20 cellular contexts compared by ENCODE assay signal in the genomic region with DNA sequence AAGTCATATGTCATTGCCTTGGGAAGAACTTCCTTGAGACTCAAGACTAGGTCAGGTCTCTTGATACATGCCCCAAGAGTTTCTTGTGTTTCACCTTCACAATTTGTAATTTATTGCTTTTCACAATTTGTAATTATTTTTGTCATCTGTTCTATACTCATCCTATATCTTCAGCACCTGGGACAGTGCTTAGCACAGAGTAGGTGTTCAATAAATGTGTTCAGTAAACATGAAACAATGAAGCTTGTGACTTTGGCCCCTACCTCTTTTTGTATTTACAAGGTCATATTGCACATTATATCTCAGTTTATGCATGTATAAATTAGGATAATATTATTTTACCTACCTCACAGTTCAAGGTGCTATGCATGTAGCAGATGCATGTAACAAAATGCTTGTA. TPM values are rescaled to one million over a fixed set of nuclear protein-coding genes. Genes with fewer than 3 reads are reported as not detected.
DNase-seq lines count a peak whose midpoint lies in the region; ATAC-seq, FAIRE-seq and TF ChIP-seq lines count a peak whose summit lies in the region.
"Had no signal": no experiment of that assay in that cellular context is flagged by ENCODE, and none has a peak within 500 bp of the region (broad histone marks: within the 10 kb centered on the region; RNA-seq: fewer than 3 reads in every experiment).

No MANE protein-coding gene starts in this region.

- FAIRE-seq in HepG2 (lab: Jason Lieb, UNC) (no peak), K562 (lab: Jason Lieb, UNC) (no peak)
- FAIRE-seq: GM12891, H1 had no signal

- H2AFZ ChIP-seq in HepG2 (ENCODE audit: low read length) (no peak overlapping the region), K562 (ENCODE audit: low read depth, low read length) (no peak overlapping the region), osteoblast (ENCODE audit: low read length) (no peak overlapping the region)

- H3K4me2 ChIP-seq in HepG2 (ENCODE audit: low read depth, low read length) (no peak overlapping the region), K562 (ENCODE audit: insufficient read depth, low read length) (no peak overlapping the region), osteoblast (ENCODE audit: insufficient read depth, low read length) (no peak overlapping the region)

- TF ChIP-seq POLR2A in HepG2 (IDR thresholded peaks at IDR 0.05; ENCODE audit: insufficient read depth in 1 of 2, low read depth in 2 of 2, low read length in 2 of 2) (no peak), right lobe of liver (IDR thresholded peaks at IDR 0.05) (no peak), K562 (conservative IDR thresholded peaks at IDR 0.05) (no peak)

- in situ Hi-C loops in HepG2 (cut with HindIII; ENCODE audit: extremely low pct_ligation_motif_present, low pct_unique_long_range_greater_than_20kb) (no loop called here), K562 (cut with MboI) (no loop called here)

- H3K4me3 ChIP-seq in HepG2 (replicated peaks in 1 of 3; ENCODE audit: insufficient read depth in 1 of 3, low read depth in 2 of 3, low read length in 3 of 3) (no peak overlapping the region), right lobe of liver (no peak overlapping the region), HEK293 (ENCODE audit: low read depth, low read length) (no peak overlapping the region), K562 (no peak overlapping the region), WERI-Rb-1 (ENCODE audit: low read depth, low read length) (no peak overlapping the region), osteoblast (ENCODE audit: insufficient read depth, low read length) (no peak overlapping the region)

- TF ChIP-seq RAD21 in HepG2 (CRISPR knock-in tag; IDR thresholded peaks at IDR 0.05): no peak
- no peak for TF ChIP-seq RAD21 in K562 (CRISPR knock-in tag; conservative IDR thresholded peaks at IDR 0.05 in 1 of 2, IDR thresholded peaks at IDR 0.05 in 1 of 2)

- TF ChIP-seq EP300 in HepG2 (IDR thresholded peaks at IDR 0.05; ENCODE audit: low read depth in 2 of 2, low read length in 2 of 2): no peak
- TF ChIP-seq EP300 in HepG2 (CRISPR knock-in tag; IDR thresholded peaks at IDR 0.05; ENCODE audit: borderline replicate concordance): no peak
- TF ChIP-seq EP300 in K562 (IDR thresholded peaks at IDR 0.05; ENCODE audit: low read length): no peak

- H3K79me2 ChIP-seq in HepG2 (ENCODE audit: insufficient read depth, low read length) (no peaks in the 10 kb centered on the region), K562 (ENCODE audit: control insufficient read depth, insufficient read depth, low read length) (no peaks in the 10 kb centered on the region), osteoblast (ENCODE audit: insufficient read depth, low read length) (no peaks in the 10 kb centered on the region)

- H3K9me3 ChIP-seq in HepG2 (ENCODE audit: low read length) (no peaks in the 10 kb centered on the region), right lobe of liver (no peaks in the 10 kb centered on the region), HEK293 (ENCODE audit: control insufficient read depth, insufficient read depth, low read depth, low read length) (no peaks in the 10 kb centered on the region), K562 (replicated peaks; ENCODE audit: control insufficient read depth, insufficient read depth, low read depth, low read length) (no peaks in the 10 kb centered on the region), WERI-Rb-1 (ENCODE audit: severe bottlenecking) (peaks cover 3% of the 10 kb centered on the region), osteoblast (ENCODE audit: low read depth, low read length) (no peaks in the 10 kb centered on the region)

- TF ChIP-seq CTCF in HepG2 (CRISPR knock-in tag; IDR thresholded peaks at IDR 0.05): no peak
- TF ChIP-seq CTCF in right lobe of liver (IDR thresholded peaks at IDR 0.05): no peak
- TF ChIP-seq CTCF in HEK293 (tag by site-specific recombination; IDR thresholded peaks at IDR 0.05): no peak
- no peak for TF ChIP-seq CTCF in K562 (IDR thresholded peaks at IDR 0.05 in 2 of 3, conservative IDR thresholded peaks at IDR 0.05 in 1 of 3; ENCODE audit: insufficient read depth in 2 of 3, low read depth in 1 of 3, low read length in 3 of 3)
- TF ChIP-seq CTCF in WERI-Rb-1 (IDR thresholded peaks at IDR 0.05; ENCODE audit: low read depth, low read length): no peak
- no peak for TF ChIP-seq CTCF in osteoblast (IDR thresholded peaks at IDR 0.05; ENCODE audit: extremely low read depth, low read depth, low read length)

- H4K20me1 ChIP-seq in HepG2 (ENCODE audit: insufficient read depth, low read length) (no peaks in the 10 kb centered on the region), K562 (replicated peaks; ENCODE audit: control insufficient read depth, insufficient read depth, low read length) (no peaks in the 10 kb centered on the region), osteoblast (ENCODE audit: insufficient read depth, low read length) (no peaks in the 10 kb centered on the region)

- H3K4me1 ChIP-seq in HepG2 (ENCODE audit: insufficient read depth, low read length): peaks cover 33% of the 10 kb centered on the region
- no peaks in the 10 kb centered on the region for H3K4me1 ChIP-seq in right lobe of liver
- H3K4me1 ChIP-seq in HEK293 (ENCODE audit: control insufficient read depth, insufficient read depth, low read length): no peaks in the 10 kb centered on the region
- H3K4me1 ChIP-seq in K562 (replicated peaks in 1 of 2; ENCODE audit: control insufficient read depth in 2 of 2, insufficient read depth in 2 of 2, low read length in 2 of 2): no peaks in the 10 kb centered on the region
- no peaks in the 10 kb centered on the region for H3K4me1 ChIP-seq in osteoblast (ENCODE audit: insufficient read depth, low read length)

- DNase-seq in HepG2 (ENCODE audit: low spot score) (no peak), right lobe of liver (no peak), K562 (ENCODE audit: extremely low read depth in 1 of 4, low spot score in 3 of 4) (no peak), WERI-Rb-1 (no peak), cardiac septum (ENCODE audit: low spot score) (no peak), osteoblast (ENCODE audit: insufficient read length, low spot score, missing footprints) (no peak)
- DNase-seq: 8988T; C1 segment of cervical spinal cord; Calu3; CD4-positive, alpha-beta memory T cell; COR-L47; DMS53; DMS79 treated with DMSO at 0.1 percent for 48 hours; GF-D8; H7; HCEC 1CT; HFFc6 had no signal

- BruUV-seq in HepG2 (replicated peaks; lab: Mats Ljungman, UMichigan) (no TSS peak), K562 (replicated peaks; lab: Mats Ljungman, UMichigan) (no TSS peak)

- CTCF ChIA-PET in HepG2 (lab: Yijun Ruan, JAX; ENCODE audit: low intra/inter-chr PET ratio, low total read pairs) (no interaction called here), HEK293 (lab: Yijun Ruan, JAX) (no interaction called here), K562 (lab: Yijun Ruan, JAX; ENCODE audit: low intra/inter-chr PET ratio) (no interaction called here)

- no peak for ATAC-seq in HepG2
- ATAC-seq in right lobe of liver: no peak
- no peak for ATAC-seq in K562

- H3K36me3 ChIP-seq in HepG2 (replicated peaks in 1 of 2; ENCODE audit: control insufficient read depth in 1 of 2, insufficient read depth in 2 of 2, low read length in 2 of 2): no peaks in the 10 kb centered on the region
- H3K36me3 ChIP-seq in right lobe of liver: no peaks in the 10 kb centered on the region
- no peaks in the 10 kb centered on the region for H3K36me3 ChIP-seq in HEK293 (ENCODE audit: control insufficient read depth in 2 of 2, insufficient read depth in 1 of 2, low read length in 2 of 2)
- H3K36me3 ChIP-seq in K562 (ENCODE audit: control insufficient read depth, insufficient read depth, low read length): no peaks in the 10 kb centered on the region
- H3K36me3 ChIP-seq in WERI-Rb-1: no peaks in the 10 kb centered on the region
- no peaks in the 10 kb centered on the region for H3K36me3 ChIP-seq in osteoblast (ENCODE audit: insufficient read depth, low read length)

- no peak overlapping the region for H3K27ac ChIP-seq in HepG2 (ENCODE audit: extremely low read length, insufficient read depth, low read length)
- H3K27ac ChIP-seq in right lobe of liver: no peak overlapping the region
- H3K27ac ChIP-seq in HEK293 (ENCODE audit: extremely low read depth, low read depth, low read length): no peak overlapping the region
- no peak overlapping the region for H3K27ac ChIP-seq in K562 (ENCODE audit: extremely low read depth, low read depth, low read length)
- no peak overlapping the region for H3K27ac ChIP-seq in WERI-Rb-1
- H3K27ac ChIP-seq in osteoblast (ENCODE audit: low read depth, low read length): no peak overlapping the region

- no peaks in the 10 kb centered on the region for H3K27me3 ChIP-seq in HepG2 (ENCODE audit: control insufficient read depth in 1 of 2, insufficient read depth in 2 of 2, low read length in 2 of 2)
- no peaks in the 10 kb centered on the region for H3K27me3 ChIP-seq in right lobe of liver
- H3K27me3 ChIP-seq in K562 (ENCODE audit: control insufficient read depth in 2 of 2, insufficient read depth in 2 of 2, low read length in 2 of 2): peaks cover 0 to 5% of the 10 kb centered on the region in 2 experiments; a peak in 3 of 5 replicates
- no peaks in the 10 kb centered on the region for H3K27me3 ChIP-seq in WERI-Rb-1 (ENCODE audit: insufficient read depth, low read depth, severe bottlenecking)
- no peaks in the 10 kb centered on the region for H3K27me3 ChIP-seq in osteoblast (ENCODE audit: insufficient read depth, low read length)

- H3K9ac ChIP-seq in HepG2 (ENCODE audit: insufficient read depth, low read depth, low read length): no peak overlapping the region
- H3K9ac ChIP-seq in K562 (ENCODE audit: insufficient read depth in 1 of 2, low read depth in 2 of 2, low read length in 2 of 2): no peak overlapping the region

- no peaks in the 10 kb centered on the region for H3K9me1 ChIP-seq in K562 (ENCODE audit: control insufficient read depth, insufficient read depth, low read length)

- intact Hi-C loops in HepG2 (cut with micrococcal nuclease; ENCODE audit: unreplicated experiment) (loop anchor here (10.0 kb wide), 1 partner anchor 82 kb away; a partner anchor contains a TSS), right lobe of liver (cut with DNase I) (no loop called here), K562 (cut with micrococcal nuclease) (no loop called here), cardiac septum (cut with DNase I) (no loop called here)

- POLR2A ChIA-PET in HepG2 (lab: Yijun Ruan, JAX) (no interaction called here), HEK293 (lab: Yijun Ruan, JAX) (no interaction called here), K562 (lab: Yijun Ruan, JAX) (no interaction called here)

RNA-seq across cellular contexts. Expression of a gene that starts 21.5 kb away (rescaled TPM):
- total RNA-seq in HepG2 (2016; rRNA removed; fragmentation: Illumina TruSeq; extraction: Trizol): 142 and 184 TPM in 2 replicates
- 27.0 and 30.7 TPM in 2 replicates for total RNA-seq in HepG2 (2016; cell fraction: cytosol; rRNA removed; fragmentation: Illumina TruSeq; extraction: Trizol; ENCODE audit: low read depth)
- 139 and 172 TPM in 2 replicates for total RNA-seq in HepG2 (2016; cell fraction: insoluble cytoplasmic fraction; rRNA removed; fragmentation: Illumina TruSeq; extraction: Trizol)
- total RNA-seq in HepG2 (2016; cell fraction: membrane; rRNA removed; fragmentation: Illumina TruSeq; extraction: Trizol): 53.8 and 63.2 TPM in 2 replicates
- 163 and 181 TPM in 2 replicates for total RNA-seq in HepG2 (2016; cell fraction: nucleus; rRNA removed; fragmentation: Illumina TruSeq; extraction: Trizol)
- polyA plus RNA-seq in HepG2 (2011; rRNA removed): 50.6 and 56.4 TPM in 2 replicates
- polyA plus RNA-seq in HepG2 (2011; cell fraction: cytosol; rRNA removed): 22.5 and 36.0 TPM in 2 replicates
- polyA plus RNA-seq in HepG2 (2011; cell fraction: nucleus; rRNA removed): 66.5 and 79.9 TPM in 2 replicates
- 57.5 and 57.8 TPM in 2 replicates for polyA plus RNA-seq in HepG2 (2012)
- polyA plus RNA-seq in HepG2 (2016; cell fraction: cytosol; fragmentation: Illumina TruSeq; extraction: Trizol; ENCODE audit: low read depth): 7.4 and 8.0 TPM in 2 replicates
- polyA plus RNA-seq in HepG2 (2016; cell fraction: insoluble cytoplasmic fraction; fragmentation: Illumina TruSeq; extraction: Trizol; ENCODE audit: low read depth): 125 and 129 TPM in 2 replicates
- polyA plus RNA-seq in HepG2 (2016; cell fraction: membrane; fragmentation: Illumina TruSeq; extraction: Trizol; ENCODE audit: low read depth): 21.8 and 23.6 TPM in 2 replicates
- 173 and 179 TPM in 2 replicates for polyA plus RNA-seq in HepG2 (2016; cell fraction: nucleus; fragmentation: Illumina TruSeq; extraction: Trizol; ENCODE audit: insufficient read depth, low read depth)
- 76.8 and 87.1 TPM in 2 replicates for polyA minus RNA-seq in HepG2 (2011; rRNA and poly(A)+ RNA removed; ENCODE audit: low replicate concordance)
- polyA minus RNA-seq in HepG2 (2011; cell fraction: cytosol; rRNA and poly(A)+ RNA removed): 63.8 and 80.5 TPM in 2 replicates
- 233 and 277 TPM in 2 replicates for polyA minus RNA-seq in HepG2 (2011; cell fraction: nucleus; rRNA and poly(A)+ RNA removed)
- total RNA-seq in right lobe of liver: 10 to 100 TPM; 18.4 to 64.1 (median 26.4) TPM
- 323 and 660 TPM in 2 replicates for total RNA-seq in K562 (2011; cell fraction: chromatin; rRNA removed; ENCODE audit: low replicate concordance)
- 230 and 256 TPM in 2 replicates for total RNA-seq in K562 (2011; cell fraction: nucleolus; rRNA removed)
- 346 and 443 TPM in 2 replicates for total RNA-seq in K562 (2011; cell fraction: nucleoplasm; rRNA removed)
- 150 and 159 TPM in 2 replicates for total RNA-seq in K562 (2014; rRNA removed)
- 185 and 195 TPM in 2 replicates for total RNA-seq in K562 (2014; rRNA removed; fragmentation: Illumina TruSeq; extraction: Trizol)
- total RNA-seq in K562 (2015; rRNA removed; fragmentation: Illumina TruSeq; extraction: Trizol): 164 and 183 TPM in 2 replicates
- 155 and 160 TPM in 2 replicates for total RNA-seq in K562 (2021)
- 95.8 and 140 TPM in 2 replicates for polyA plus RNA-seq in K562 (2011; rRNA removed)
- 30.0 and 51.6 TPM in 2 replicates for polyA plus RNA-seq in K562 (2011; cell fraction: cytosol; rRNA removed)
- 78.7 and 90.6 TPM in 2 replicates for polyA plus RNA-seq in K562 (2011; cell fraction: nucleus; rRNA removed)
- 49.0 and 82.7 TPM in 2 replicates for polyA plus RNA-seq in K562 (2012)
- 134 and 167 TPM in 2 replicates for polyA plus RNA-seq in K562 (2014; fragmentation: Illumina TruSeq; extraction: Trizol)
- polyA plus RNA-seq in K562 (2014; fragmentation: Nextera tagmentation; extraction: Ambion mirVana): 100 to 1,000 TPM in 1 of 2 experiments, 10 to 100 TPM in 1; 99.6 to 164 TPM
- polyA plus RNA-seq in K562 (2014; rRNA removed): 116 and 135 TPM in 2 replicates
- polyA minus RNA-seq in K562 (2011; rRNA and poly(A)+ RNA removed): 308 and 311 TPM in 2 replicates
- polyA minus RNA-seq in K562 (2011; cell fraction: cytosol; rRNA and poly(A)+ RNA removed): 93.0 and 108 TPM in 2 replicates
- 135 and 201 TPM in 2 replicates for polyA minus RNA-seq in K562 (2011; cell fraction: nucleus; rRNA and poly(A)+ RNA removed)
- 20.4 TPM for total RNA-seq in cardiac septum
- total RNA-seq in osteoblast: 36.6 and 39.5 TPM in 2 replicates
